Comparison of ENCODE assay signal across 22 cellular contexts in genomic region chr9:136232964-136233363, GRCh38. TPM values are rescaled to one million over a fixed set of nuclear protein-coding genes. Genes with fewer than 3 reads are reported as not detected.
DNase-seq lines count a peak whose midpoint lies in the region; ATAC-seq, FAIRE-seq and TF ChIP-seq lines count a peak whose summit lies in the region.
"Had no signal": no experiment of that assay in that cellular context is flagged by ENCODE, and none has a peak within 500 bp of the region (broad histone marks: within the 10 kb centered on the region; RNA-seq: fewer than 3 reads in every experiment).

No MANE protein-coding gene starts in this region.

- no peak overlapping the region for H2AFZ ChIP-seq in H1 (ENCODE audit: low read length)
- H2AFZ ChIP-seq in trophoblast cell (ENCODE audit: insufficient read depth, low read length, poor library complexity) = no peak overlapping the region

- H3K4me3 Mint-ChIP-seq in T-cell = no peak overlapping the region
- H3K4me3 Mint-ChIP-seq: HFFc6, nephron had no signal

- H3K4me1 Mint-ChIP-seq in T-cell = peaks cover 34 to 42% (median 42%) of the 10 kb centered on the region in 3 donors

- H3K9me3 Mint-ChIP-seq in T-cell = no peaks in the 10 kb centered on the region
- H3K9me3 Mint-ChIP-seq: HFFc6, nephron had no signal

- H4K12ac ChIP-seq in trophoblast cell (ENCODE audit: low read depth, low read length) = no peak overlapping the region

- POLR2A ChIA-PET in T-cell (lab: Charles Lee) (no interaction called here), H1 (lab: Charles Lee; ENCODE audit: partially characterized antibody) (no interaction called here)

- H2BK120ac ChIP-seq in H1 (replicated peaks; ENCODE audit: low read depth, low read length) = no peak overlapping the region
- no peak overlapping the region for H2BK120ac ChIP-seq in trophoblast cell (ENCODE audit: insufficient read depth, low read length, poor library complexity)

- no peak overlapping the region for H3K23ac ChIP-seq in H1 (ENCODE audit: insufficient read length)
- H3K23ac ChIP-seq in trophoblast cell (ENCODE audit: low read length) = no peak overlapping the region

- no peaks in the 10 kb centered on the region; a peak in 1 of 7 replicates for H3K4me1 ChIP-seq in H1 (replicated peaks in 1 of 4; ENCODE audit: control insufficient read depth in 3 of 4, insufficient read depth in 4 of 4, low read length in 3 of 4)
- H3K4me1 ChIP-seq in aorta (ENCODE audit: control insufficient read depth in 1 of 2, insufficient read depth in 2 of 2, low read length in 2 of 2) = no peaks in the 10 kb centered on the region
- H3K4me1 ChIP-seq in trophoblast cell (ENCODE audit: control insufficient read depth in 1 of 2, insufficient read depth in 2 of 2, low read length in 2 of 2) = peaks cover 0 to 1% of the 10 kb centered on the region in 2 experiments
- H3K4me1 ChIP-seq: prostate gland had no signal

- TF ChIP-seq EP300 in H1 (IDR thresholded peaks at IDR 0.05; ENCODE audit: borderline replicate concordance in 1 of 2, low read depth in 2 of 2, low read length in 2 of 2) = no peak

- H3K27ac ChIP-seq in H1 (ENCODE audit: low read depth, low read length) = no peak overlapping the region
- no peak overlapping the region for H3K27ac ChIP-seq in aorta (ENCODE audit: low read depth in 1 of 2, low read length in 2 of 2)
- no peak overlapping the region for H3K27ac ChIP-seq in trophoblast cell (ENCODE audit: low read depth, low read length)
- H3K27ac ChIP-seq: foreskin keratinocyte, prostate gland had no signal

- H3K79me1 ChIP-seq in H1 (ENCODE audit: low read depth, low read length) (peaks cover 17% of the 10 kb centered on the region), trophoblast cell (ENCODE audit: low read length) (no peaks in the 10 kb centered on the region)

- no peaks in the 10 kb centered on the region for H3K27me3 ChIP-seq in H1 (replicated peaks in 1 of 4; ENCODE audit: control insufficient read depth in 3 of 4, extremely low read depth in 1 of 4, insufficient read depth in 3 of 4, low read length in 3 of 4)
- H3K27me3 ChIP-seq in aorta (ENCODE audit: control insufficient read depth in 1 of 2, insufficient read depth in 2 of 2, low read length in 1 of 2) = no peaks in the 10 kb centered on the region
- H3K27me3 ChIP-seq in trophoblast cell (ENCODE audit: insufficient read depth, low read length) = no peaks in the 10 kb centered on the region
- H3K27me3 ChIP-seq: foreskin keratinocyte had no signal

- H2BK12ac ChIP-seq in H1 (ENCODE audit: low read depth, low read length) (no peak overlapping the region), trophoblast cell (ENCODE audit: low read length) (no peak overlapping the region)

- no peak for TF ChIP-seq RAD21 in H1 (IDR thresholded peaks at IDR 0.05 in 1 of 2, conservative IDR thresholded peaks at IDR 0.05 in 1 of 2; ENCODE audit: low read depth in 2 of 2, low read length in 2 of 2)

- TF ChIP-seq CTCF in H1 (IDR thresholded peaks at IDR 0.05; ENCODE audit: control extremely low read depth in 1 of 3, insufficient read depth in 1 of 3, low read depth in 1 of 3, low read length in 3 of 3) = no peak

- H2BK15ac ChIP-seq in H1 (ENCODE audit: low read length) = no peak overlapping the region

- H2BK5ac ChIP-seq in H1 (ENCODE audit: low read depth, low read length) (0 out of 2 replicates have a peak overlapping the region, but pooled peaks have one; percentile 6), trophoblast cell (ENCODE audit: low read depth, low read length, poor library complexity) (no peak overlapping the region)

- FAIRE-seq in H1 (lab: Jason Lieb, UNC) = no peak

- H3K23me2 ChIP-seq in H1 (ENCODE audit: low read depth, low read length) = no peaks in the 10 kb centered on the region

- peaks cover 4 to 78% of the 10 kb centered on the region in 2 experiments; a peak in 3 of 4 replicates for H3K79me2 ChIP-seq in H1 (ENCODE audit: control insufficient read depth in 1 of 2, insufficient read depth in 2 of 2, low read length in 2 of 2)
- H3K79me2 ChIP-seq in trophoblast cell (ENCODE audit: control insufficient read depth, insufficient read depth, low read length, poor library complexity) = no peaks in the 10 kb centered on the region

- peaks cover 14 to 18% of the 10 kb centered on the region in 2 experiments for H4K20me1 ChIP-seq in H1 (replicated peaks in 1 of 2; ENCODE audit: control insufficient read depth in 1 of 2, insufficient read depth in 2 of 2, low read length in 2 of 2)

- H2AK5ac ChIP-seq in H1 (ENCODE audit: low read depth, low read length) (peak overlapping the region; percentile 5; the same call in 1 of the 2 replicates), trophoblast cell (ENCODE audit: low read length) (no peak overlapping the region)

- peak overlapping the region; percentile 22 to 43 for H3K27ac Mint-ChIP-seq in T-cell
- H3K27ac Mint-ChIP-seq: activated naive CD8-positive, alpha-beta T cell; HFFc6; nephron had no signal

- H4K8ac ChIP-seq in H1 (ENCODE audit: extremely low read depth, insufficient read depth, low read length) (no peak overlapping the region), trophoblast cell (ENCODE audit: low read depth, low read length) (no peak overlapping the region)

- H3K36me3 ChIP-seq in H1 (ENCODE audit: control insufficient read depth in 2 of 4, insufficient read depth in 4 of 4, low read length in 3 of 4) = peaks cover 0 to 14% (median 1%) of the 10 kb centered on the region in 4 experiments; a peak in 2 of 8 replicates
- H3K36me3 ChIP-seq in aorta (ENCODE audit: control insufficient read depth in 1 of 2, insufficient read depth in 2 of 2, low read length in 1 of 2) = no peaks in the 10 kb centered on the region
- peaks cover 7 to 9% of the 10 kb centered on the region in 2 experiments for H3K36me3 ChIP-seq in trophoblast cell (ENCODE audit: control insufficient read depth in 1 of 2, insufficient read depth in 2 of 2, low read length in 2 of 2)
- H3K36me3 ChIP-seq: prostate gland had no signal

- CTCF ChIA-PET in T-cell (lab: Charles Lee) (no interaction called here), H1 (lab: Charles Lee; ENCODE audit: partially characterized antibody) (interaction anchor here (0.7 to 1.0 kb wide), 3 partner anchors 10 to 266 kb away, joined by 3 to 4 read pairs (median 3); no protein-coding TSS in a partner anchor)

- H3K14ac ChIP-seq in H1 (ENCODE audit: insufficient read length) = no peak overlapping the region
- no peak overlapping the region for H3K14ac ChIP-seq in trophoblast cell (ENCODE audit: low read length)

- TF ChIP-seq POLR2A in H1 (IDR thresholded peaks at IDR 0.05; ENCODE audit: control extremely low read depth in 1 of 2, low read depth in 2 of 2, low read length in 2 of 2) = no peak

- ATAC-seq in T-cell (replicated peaks in 1 of 4) (no peak), aorta (ENCODE audit: low FRiP score) (no peak)
- ATAC-seq: foreskin keratinocyte had no signal

- H3K9ac ChIP-seq in H1 (replicated peaks in 1 of 4; ENCODE audit: extremely low read depth in 1 of 4, low read depth in 3 of 4, low read length in 3 of 4) (no peak overlapping the region), trophoblast cell (ENCODE audit: low read length) (no peak overlapping the region)

- H4K91ac ChIP-seq in H1 (replicated peaks; ENCODE audit: insufficient read length, low read length) (no peak overlapping the region), trophoblast cell (ENCODE audit: low read depth, low read length) (no peak overlapping the region)

- no peak overlapping the region for H4K5ac ChIP-seq in H1 (ENCODE audit: insufficient read length, low read depth, low read length)

- H2BK20ac ChIP-seq in H1 (ENCODE audit: low read length) = no peak overlapping the region

- H3K4me3 ChIP-seq in H1 (ENCODE audit: extremely low read depth in 1 of 4, insufficient read depth in 2 of 4, low read depth in 3 of 4, low read length in 4 of 4) (no peak overlapping the region), aorta (ENCODE audit: low read length in 2 of 2) (no peak overlapping the region), trophoblast cell (ENCODE audit: low read depth, low read length) (no peak overlapping the region)
- H3K4me3 ChIP-seq: prostate gland had no signal

- H3K18ac ChIP-seq in H1 (ENCODE audit: extremely low read depth, low read length) (no peak overlapping the region), trophoblast cell (ENCODE audit: low read length) (no peak overlapping the region)

- intact Hi-C loops in aorta (cut with DNase I) = no loop called here

- no peaks in the 10 kb centered on the region for H3K27me3 Mint-ChIP-seq in T-cell
- H3K27me3 Mint-ChIP-seq: activated naive CD8-positive, alpha-beta T cell; B cell had no signal

- H3K56ac ChIP-seq in H1 (replicated peaks; ENCODE audit: insufficient read length, low read depth, low read length) = no peak overlapping the region

- DNase-seq in DMS53 (lab: John Stamatoyannopoulos, UW) (peak; percentile 23), DMS53 treated with DMSO at 0.1 percent for 48 hours (lab: John Stamatoyannopoulos, UW; ENCODE audit: unreplicated experiment) (no peak), COLO668 (lab: John Stamatoyannopoulos, UW; ENCODE audit: unreplicated experiment) (peak; percentile 26), T-cell (no peak), H1 (ENCODE audit: low read depth in 1 of 2, low spot score in 2 of 2) (no peak), aorta (no peak), trophoblast cell (no peak)
- DNase-seq in activated effector memory CD4-positive, alpha-beta T cell treated with anti-CD3 and anti-CD28 coated beads, Interleukin-2, amount 50 U/mL, for 16 hours = no peak
- DNase-seq: 8988T; activated CD4-positive, CD25-positive, alpha-beta regulatory T cell treated with anti-CD3 and anti-CD28 coated beads, Interleukin-2, amount 50 U/mL, for 72 hours; activated CD8-positive, alpha-beta memory T cell treated with anti-CD3 and anti-CD28 coated beads, Interleukin-2, amount 50 U/mL, for 4 hours; dermis blood vessel endothelial cell; foreskin keratinocyte; HFFc6; mesendoderm; NCI-H1105 treated with DMSO at 0.1 percent for 48 hours had no signal

- H3K4ac ChIP-seq in H1 (replicated peaks; ENCODE audit: insufficient read length, low read depth, low read length) (no peak overlapping the region), trophoblast cell (ENCODE audit: low read depth, low read length) (no peak overlapping the region)

- WGBS in H1 (ENCODE audit: extremely low coverage in 1 of 2, insufficient coverage in 1 of 2, insufficient read length in 1 of 2, insufficient replicate concordance in 2 of 2, low coverage in 1 of 2, low lambda C conversion rate in 2 of 2, missing lambda C conversion rate in 1 of 2), 2 experiments = 91% methylated on average over 10 of the region's 10 CpGs; no CpG with 5 or more reads in 1 of the 2 experiments
- 77 to 80% methylated on average over 10 of the region's 10 CpGs for WGBS in aorta, 2 donors
- WGBS in trophoblast cell (ENCODE audit: extremely low coverage, insufficient coverage, insufficient read length) = no CpG with 5 or more reads among the region's 10 CpGs

- peaks cover 27% of the 10 kb centered on the region for H3K36me3 Mint-ChIP-seq in T-cell
- H3K36me3 Mint-ChIP-seq: activated naive CD8-positive, alpha-beta T cell had no signal

- H3K9me3 ChIP-seq in H1 (ENCODE audit: insufficient read depth in 2 of 2, low read depth in 1 of 2, low read length in 1 of 2) = no peaks in the 10 kb centered on the region
- H3K9me3 ChIP-seq in aorta (ENCODE audit: control insufficient read depth, low read length) = no peaks in the 10 kb centered on the region
- H3K9me3 ChIP-seq in trophoblast cell (ENCODE audit: insufficient read depth, low read depth, low read length) = no peaks in the 10 kb centered on the region
- H3K9me3 ChIP-seq: prostate gland had no signal

- H3K4me2 ChIP-seq in H1 (ENCODE audit: insufficient read depth in 1 of 2, low read depth in 2 of 2, low read length in 2 of 2) = no peak overlapping the region
- H3K4me2 ChIP-seq in trophoblast cell (ENCODE audit: low read length) = no peak overlapping the region

RNA-seq across cellular contexts. Expression of gene QSOX2, which starts 12.6 kb away (rescaled TPM):
- 10 to 100 TPM; 14.1 to 19.4 (median 17.0) TPM for total RNA-seq in T-cell
- 27.5 and 28.6 TPM in 2 replicates for total RNA-seq in H1 (2021; fragmentation: NEBNext Ultra II Directional; extraction: Animal tissue kit (Norgen Biotek cat#: 25700))
- 18.0 and 21.8 TPM in 2 replicates for polyA plus RNA-seq in H1 (2011; rRNA removed)
- polyA plus RNA-seq in H1 (2011; cell fraction: cytosol; rRNA removed) = 20.4 TPM
- 52.2 TPM for polyA plus RNA-seq in H1 (2011; cell fraction: nucleus; rRNA removed)
- polyA plus RNA-seq in H1 (2012, experiment 1 of 2) = 18.2 to 24.6 TPM (median 21.8 TPM) in 4 replicates
- 13.5 TPM for polyA plus RNA-seq in H1 (2012, experiment 2 of 2)
- polyA plus RNA-seq in H1 (2013, experiment 1 of 2) = 27.3 TPM
- 25.5 TPM for polyA plus RNA-seq in H1 (2013, experiment 2 of 2)
- 17.0 and 19.8 TPM in 2 replicates for polyA minus RNA-seq in H1 (2011; rRNA and poly(A)+ RNA removed)
- 10.7 TPM for polyA minus RNA-seq in H1 (2011; cell fraction: cytosol; rRNA and poly(A)+ RNA removed)
- 13.1 TPM for polyA minus RNA-seq in H1 (2011; cell fraction: nucleus; rRNA and poly(A)+ RNA removed)
- total RNA-seq in aorta = 1 to 10 TPM; 6.8 to 7.9 TPM
- polyA plus RNA-seq in aorta = 1 to 10 TPM; 1.0 to 5.7 TPM
- 3.9 and 4.3 TPM in 2 replicates for polyA plus RNA-seq in trophoblast cell (2013)

RNA-seq across cellular contexts. Expression of gene LHX3, which starts 28.0 kb away (rescaled TPM):
- total RNA-seq in T-cell = under 1 TPM in 2 of 5 donors, not detected in 3; 0.13 to 0.42 TPM
- total RNA-seq in H1 (2021; fragmentation: NEBNext Ultra II Directional; extraction: Animal tissue kit (Norgen Biotek cat#: 25700)) = not detected in 2 replicates
- polyA plus RNA-seq in H1 (2011; rRNA removed) = 0.02 and 0.03 TPM in 2 replicates
- polyA plus RNA-seq in H1 (2011; cell fraction: cytosol; rRNA removed) = not detected
- polyA plus RNA-seq in H1 (2011; cell fraction: nucleus; rRNA removed) = 0.20 TPM
- not detected in 4 replicates for polyA plus RNA-seq in H1 (2012, experiment 1 of 2)
- polyA plus RNA-seq in H1 (2012, experiment 2 of 2) = not detected
- polyA plus RNA-seq in H1 (2013, experiment 1 of 2) = not detected
- polyA plus RNA-seq in H1 (2013, experiment 2 of 2) = 0.02 TPM
- not detected in 2 replicates for polyA minus RNA-seq in H1 (2011; rRNA and poly(A)+ RNA removed)
- polyA minus RNA-seq in H1 (2011; cell fraction: cytosol; rRNA and poly(A)+ RNA removed) = not detected
- 0.30 TPM for polyA minus RNA-seq in H1 (2011; cell fraction: nucleus; rRNA and poly(A)+ RNA removed)
- not detected for total RNA-seq in aorta
- polyA plus RNA-seq in aorta = not detected
- polyA plus RNA-seq in trophoblast cell (2013) = 0.01 TPM in 2 replicates
- total RNA-seq: dermis blood vessel endothelial cell; foreskin keratinocyte; HFFc6; kidney epithelial cell; T-helper 1 cell treated with Interleukin-12 subunit alpha and Interleukin-12 subunit beta and Interleukin-4 antibody, amounts not matched to agents 30 ng/mL and 1 ng/mL, for 36 hours had no signal
- polyA plus RNA-seq: foreskin keratinocyte had no signal

Comparison
In these comparisons a context has a peak if more than half of its experiments do, and no peak if none do; other contexts are left out.
1. DNase-seq: peak in DMS53 (single experiment) and COLO668 (single experiment); none in DMS53 treated with DMSO at 0.1 percent for 48 hours (single experiment), T-cell (0 of 34), H1 (0 of 2), aorta (0 of 2), activated effector memory CD4-positive, alpha-beta T cell treated with anti-CD3 and anti-CD28 coated beads, Interleukin-2, amount 50 U/mL, for 16 hours (single experiment) and trophoblast cell (0 of 2).